In the genomic region with DNA sequence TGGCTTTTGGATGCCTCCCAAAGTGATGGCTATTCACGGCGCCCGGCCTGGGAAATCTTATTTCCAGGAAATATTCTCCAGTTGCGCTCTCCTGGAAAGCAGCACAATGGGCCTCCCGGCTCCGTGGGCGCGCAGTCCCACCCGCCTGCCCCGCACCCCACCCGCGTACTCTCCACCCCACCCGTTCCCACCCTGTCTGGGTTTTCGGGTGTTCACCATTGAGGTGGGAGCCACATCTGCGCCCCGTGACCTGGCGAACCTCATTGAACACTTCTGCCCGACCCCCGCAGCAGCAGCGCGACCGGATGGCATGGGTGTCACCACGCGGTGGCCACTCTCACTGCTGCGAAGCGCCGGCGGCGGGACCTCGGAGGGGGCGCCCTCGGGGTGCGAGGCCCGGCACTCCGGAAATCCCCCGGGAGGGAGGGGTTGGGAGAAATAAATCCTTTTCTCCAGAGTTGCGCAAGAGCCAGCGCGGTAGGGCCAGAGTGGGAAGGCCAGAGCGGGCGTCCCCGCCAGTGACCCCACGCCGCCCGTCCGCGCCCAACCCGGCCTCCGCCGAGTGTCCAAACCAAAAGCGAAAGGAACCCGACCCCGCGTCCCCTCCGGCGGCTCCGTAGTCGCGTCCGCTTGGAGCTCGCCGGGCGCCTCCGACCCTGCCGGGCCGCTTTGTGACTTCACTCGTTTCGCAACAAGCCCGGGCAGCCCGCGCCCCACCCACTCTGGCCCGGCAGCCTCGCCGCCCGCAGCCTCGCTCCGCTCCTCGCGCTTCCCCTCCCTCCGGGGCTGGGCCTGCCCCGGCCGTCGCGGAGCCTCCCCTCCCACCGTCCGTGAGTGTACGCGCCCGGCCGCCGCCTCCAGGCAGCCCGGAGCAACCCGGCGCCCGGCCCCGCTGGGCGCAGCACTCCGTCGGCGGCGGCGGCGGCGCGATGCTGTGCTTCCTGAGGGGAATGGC, we compare ENCODE assay signal across 1 cellular context.
A peak's percentile ranks its signal among the peaks of the same experiment; 100 is the strongest.
TF ChIP-seq lines count a peak whose summit lies in the region.

A gene with protein sequence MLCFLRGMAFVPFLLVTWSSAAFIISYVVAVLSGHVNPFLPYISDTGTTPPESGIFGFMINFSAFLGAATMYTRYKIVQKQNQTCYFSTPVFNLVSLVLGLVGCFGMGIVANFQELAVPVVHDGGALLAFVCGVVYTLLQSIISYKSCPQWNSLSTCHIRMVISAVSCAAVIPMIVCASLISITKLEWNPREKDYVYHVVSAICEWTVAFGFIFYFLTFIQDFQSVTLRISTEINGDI (plus strand): TSS at position 720 of the 955 bp plus-strand sequence. CDS start 210 bp downstream, at position 930.

TF ChIP-seq in K562, 482 proteins besides CTCF, POLR2A, EP300 and RAD21 (continued from another document and continues in another):
- TF ChIP-seq GATAD2A (IDR thresholded peaks at IDR 0.05) (no peak), MXI1 (IDR thresholded peaks at IDR 0.05; ENCODE audit: low read depth, low read length) (no peak), NR2C1 (IDR thresholded peaks at IDR 0.05) (no peak), NR2C1 (tag; IDR thresholded peaks at IDR 0.05) (peak; percentile 67; the same call in 1 of the 2 replicates), ZNF717 (CRISPR knock-in tag; IDR thresholded peaks at IDR 0.05) (no peak), TBL1XR1 (IDR thresholded peaks at IDR 0.05; ENCODE audit: low read length in 2 of 2) (no peak), PHB (CRISPR knock-in tag; IDR thresholded peaks at IDR 0.05) (no peak; the same call in 1 of the 2 replicates), HNRNPK (IDR thresholded peaks at IDR 0.05; ENCODE audit: low read depth, low read length, poor library complexity, severe bottlenecking) (no peak), SRSF9 (IDR thresholded peaks at IDR 0.05; ENCODE audit: borderline replicate concordance, low read depth, low read length) (no peak), GABPB1 (CRISPR knock-in tag; IDR thresholded peaks at IDR 0.05) (no peak), ZKSCAN8 (CRISPR knock-in tag; IDR thresholded peaks at IDR 0.05) (no peak), CEBPG (CRISPR knock-in tag; IDR thresholded peaks at IDR 0.05) (peak; percentile 92), CEBPG (tag; conservative IDR thresholded peaks at IDR 0.05 in 1 of 2, IDR thresholded peaks at IDR 0.05 in 1 of 2) (peak; percentile 97 to 100), COPS2 (conservative IDR thresholded peaks at IDR 0.05) (no peak), ARHGAP35 (IDR thresholded peaks at IDR 0.05; ENCODE audit: partially characterized antibody) (no peak), ZBTB8A (IDR thresholded peaks at IDR 0.05; ENCODE audit: partially characterized antibody) (no peak), ZNF224 (CRISPR knock-in tag; IDR thresholded peaks at IDR 0.05) (no peak), PURB (CRISPR knock-in tag; IDR thresholded peaks at IDR 0.05; ENCODE audit: low read depth) (no peak), ZNF134 (CRISPR knock-in tag; conservative IDR thresholded peaks at IDR 0.05) (no peak), TAF15 (IDR thresholded peaks at IDR 0.05; ENCODE audit: low read depth, low read length) (no peak), ZNF584 (CRISPR knock-in tag; IDR thresholded peaks at IDR 0.05; ENCODE audit: low read depth) (no peak), PHF8 (IDR thresholded peaks at IDR 0.05; ENCODE audit: borderline replicate concordance, low read length) (peak; percentile 81), ZC3H4 (CRISPR knock-in tag; IDR thresholded peaks at IDR 0.05; ENCODE audit: borderline replicate concordance) (no peak; the same call in 1 of the 2 replicates), MEF2D (tag; conservative IDR thresholded peaks at IDR 0.05; ENCODE audit: low read depth) (no peak), POU5F1 (IDR thresholded peaks at IDR 0.05; ENCODE audit: borderline replicate concordance, low read depth, low read length, partially characterized antibody) (no peak), CCNT2 (IDR thresholded peaks at IDR 0.05; ENCODE audit: borderline replicate concordance, extremely low read depth, insufficient read length, low read depth, low read length) (peak; percentile 93), ZNF121 (CRISPR knock-in tag; conservative IDR thresholded peaks at IDR 0.05) (no peak), ZNF232 (CRISPR knock-in tag; IDR thresholded peaks at IDR 0.05) (no peak), ATF1 (CRISPR knock-in tag; IDR thresholded peaks at IDR 0.05) (no peak), ATF1 (tag; IDR thresholded peaks at IDR 0.05) (peak; percentile 86), CC2D1A (IDR thresholded peaks at IDR 0.05) (no peak), U2AF1 (optimal IDR thresholded peaks at IDR 0.05; ENCODE audit: low read depth, low read length) (no peak), ZNF507 (tag; conservative IDR thresholded peaks at IDR 0.05) (no peak), ZNF586 (CRISPR knock-in tag; conservative IDR thresholded peaks at IDR 0.05) (no peak), SMARCC2 (IDR thresholded peaks at IDR 0.05; ENCODE audit: low read depth) (no peak), MBD2 (IDR thresholded peaks at IDR 0.05; ENCODE audit: borderline replicate concordance, low read depth) (peak; percentile 58; the same call in 1 of the 2 replicates), ILF3 (IDR thresholded peaks at IDR 0.05; ENCODE audit: borderline replicate concordance) (no peak; the same call in 1 of the 2 replicates), ZNF347 (CRISPR knock-in tag; IDR thresholded peaks at IDR 0.05; ENCODE audit: low read depth) (no peak)
- TF ChIP-seq, protein P1, sequence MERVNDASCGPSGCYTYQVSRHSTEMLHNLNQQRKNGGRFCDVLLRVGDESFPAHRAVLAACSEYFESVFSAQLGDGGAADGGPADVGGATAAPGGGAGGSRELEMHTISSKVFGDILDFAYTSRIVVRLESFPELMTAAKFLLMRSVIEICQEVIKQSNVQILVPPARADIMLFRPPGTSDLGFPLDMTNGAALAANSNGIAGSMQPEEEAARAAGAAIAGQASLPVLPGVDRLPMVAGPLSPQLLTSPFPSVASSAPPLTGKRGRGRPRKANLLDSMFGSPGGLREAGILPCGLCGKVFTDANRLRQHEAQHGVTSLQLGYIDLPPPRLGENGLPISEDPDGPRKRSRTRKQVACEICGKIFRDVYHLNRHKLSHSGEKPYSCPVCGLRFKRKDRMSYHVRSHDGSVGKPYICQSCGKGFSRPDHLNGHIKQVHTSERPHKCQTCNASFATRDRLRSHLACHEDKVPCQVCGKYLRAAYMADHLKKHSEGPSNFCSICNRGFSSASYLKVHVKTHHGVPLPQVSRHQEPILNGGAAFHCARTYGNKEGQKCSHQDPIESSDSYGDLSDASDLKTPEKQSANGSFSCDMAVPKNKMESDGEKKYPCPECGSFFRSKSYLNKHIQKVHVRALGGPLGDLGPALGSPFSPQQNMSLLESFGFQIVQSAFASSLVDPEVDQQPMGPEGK (CRISPR knock-in tag; IDR thresholded peaks at IDR 0.05; ENCODE audit: borderline replicate concordance), result 0 out of 2 replicates have a peak, but pooled peaks have one; percentile 79
- TF ChIP-seq, protein P2, sequence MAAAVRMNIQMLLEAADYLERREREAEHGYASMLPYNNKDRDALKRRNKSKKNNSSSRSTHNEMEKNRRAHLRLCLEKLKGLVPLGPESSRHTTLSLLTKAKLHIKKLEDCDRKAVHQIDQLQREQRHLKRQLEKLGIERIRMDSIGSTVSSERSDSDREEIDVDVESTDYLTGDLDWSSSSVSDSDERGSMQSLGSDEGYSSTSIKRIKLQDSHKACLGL (CRISPR knock-in tag; IDR thresholded peaks at IDR 0.05; ENCODE audit: borderline replicate concordance, poor library complexity, severe bottlenecking), result no peak
- TF ChIP-seq, protein P3, sequence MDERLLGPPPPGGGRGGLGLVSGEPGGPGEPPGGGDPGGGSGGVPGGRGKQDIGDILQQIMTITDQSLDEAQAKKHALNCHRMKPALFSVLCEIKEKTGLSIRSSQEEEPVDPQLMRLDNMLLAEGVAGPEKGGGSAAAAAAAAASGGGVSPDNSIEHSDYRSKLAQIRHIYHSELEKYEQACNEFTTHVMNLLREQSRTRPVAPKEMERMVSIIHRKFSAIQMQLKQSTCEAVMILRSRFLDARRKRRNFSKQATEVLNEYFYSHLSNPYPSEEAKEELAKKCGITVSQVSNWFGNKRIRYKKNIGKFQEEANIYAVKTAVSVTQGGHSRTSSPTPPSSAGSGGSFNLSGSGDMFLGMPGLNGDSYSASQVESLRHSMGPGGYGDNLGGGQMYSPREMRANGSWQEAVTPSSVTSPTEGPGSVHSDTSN (CRISPR knock-in tag; IDR thresholded peaks at IDR 0.05; ENCODE audit: low read depth), result no peak
- TF ChIP-seq, protein P3 (tag; conservative IDR thresholded peaks at IDR 0.05; ENCODE audit: low read depth), result no peak
- TF ChIP-seq, protein P4, sequence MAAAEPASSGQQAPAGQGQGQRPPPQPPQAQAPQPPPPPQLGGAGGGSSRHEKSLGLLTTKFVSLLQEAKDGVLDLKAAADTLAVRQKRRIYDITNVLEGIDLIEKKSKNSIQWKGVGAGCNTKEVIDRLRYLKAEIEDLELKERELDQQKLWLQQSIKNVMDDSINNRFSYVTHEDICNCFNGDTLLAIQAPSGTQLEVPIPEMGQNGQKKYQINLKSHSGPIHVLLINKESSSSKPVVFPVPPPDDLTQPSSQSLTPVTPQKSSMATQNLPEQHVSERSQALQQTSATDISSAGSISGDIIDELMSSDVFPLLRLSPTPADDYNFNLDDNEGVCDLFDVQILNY (CRISPR knock-in tag; IDR thresholded peaks at IDR 0.05), result no peak
- TF ChIP-seq, protein P5, sequence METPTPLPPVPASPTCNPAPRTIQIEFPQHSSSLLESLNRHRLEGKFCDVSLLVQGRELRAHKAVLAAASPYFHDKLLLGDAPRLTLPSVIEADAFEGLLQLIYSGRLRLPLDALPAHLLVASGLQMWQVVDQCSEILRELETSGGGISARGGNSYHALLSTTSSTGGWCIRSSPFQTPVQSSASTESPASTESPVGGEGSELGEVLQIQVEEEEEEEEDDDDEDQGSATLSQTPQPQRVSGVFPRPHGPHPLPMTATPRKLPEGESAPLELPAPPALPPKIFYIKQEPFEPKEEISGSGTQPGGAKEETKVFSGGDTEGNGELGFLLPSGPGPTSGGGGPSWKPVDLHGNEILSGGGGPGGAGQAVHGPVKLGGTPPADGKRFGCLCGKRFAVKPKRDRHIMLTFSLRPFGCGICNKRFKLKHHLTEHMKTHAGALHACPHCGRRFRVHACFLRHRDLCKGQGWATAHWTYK (CRISPR knock-in tag; IDR thresholded peaks at IDR 0.05), result 0 out of 2 replicates have a peak, but pooled peaks have one; percentile 42
- TF ChIP-seq, protein P6, sequence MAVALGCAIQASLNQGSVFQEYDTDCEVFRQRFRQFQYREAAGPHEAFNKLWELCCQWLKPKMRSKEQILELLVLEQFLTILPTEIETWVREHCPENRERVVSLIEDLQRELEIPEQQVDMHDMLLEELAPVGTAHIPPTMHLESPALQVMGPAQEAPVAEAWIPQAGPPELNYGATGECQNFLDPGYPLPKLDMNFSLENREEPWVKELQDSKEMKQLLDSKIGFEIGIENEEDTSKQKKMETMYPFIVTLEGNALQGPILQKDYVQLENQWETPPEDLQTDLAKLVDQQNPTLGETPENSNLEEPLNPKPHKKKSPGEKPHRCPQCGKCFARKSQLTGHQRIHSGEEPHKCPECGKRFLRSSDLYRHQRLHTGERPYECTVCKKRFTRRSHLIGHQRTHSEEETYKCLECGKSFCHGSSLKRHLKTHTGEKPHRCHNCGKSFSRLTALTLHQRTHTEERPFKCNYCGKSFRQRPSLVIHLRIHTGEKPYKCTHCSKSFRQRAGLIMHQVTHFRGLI (CRISPR knock-in tag; IDR thresholded peaks at IDR 0.05), result 0 out of 2 replicates have a peak, but pooled peaks have one; percentile 66
- TF ChIP-seq, protein P7, sequence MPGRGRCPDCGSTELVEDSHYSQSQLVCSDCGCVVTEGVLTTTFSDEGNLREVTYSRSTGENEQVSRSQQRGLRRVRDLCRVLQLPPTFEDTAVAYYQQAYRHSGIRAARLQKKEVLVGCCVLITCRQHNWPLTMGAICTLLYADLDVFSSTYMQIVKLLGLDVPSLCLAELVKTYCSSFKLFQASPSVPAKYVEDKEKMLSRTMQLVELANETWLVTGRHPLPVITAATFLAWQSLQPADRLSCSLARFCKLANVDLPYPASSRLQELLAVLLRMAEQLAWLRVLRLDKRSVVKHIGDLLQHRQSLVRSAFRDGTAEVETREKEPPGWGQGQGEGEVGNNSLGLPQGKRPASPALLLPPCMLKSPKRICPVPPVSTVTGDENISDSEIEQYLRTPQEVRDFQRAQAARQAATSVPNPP (IDR thresholded peaks at IDR 0.05; ENCODE audit: borderline replicate concordance, insufficient read depth, insufficient read length), result no peak
- TF ChIP-seq, protein P8, sequence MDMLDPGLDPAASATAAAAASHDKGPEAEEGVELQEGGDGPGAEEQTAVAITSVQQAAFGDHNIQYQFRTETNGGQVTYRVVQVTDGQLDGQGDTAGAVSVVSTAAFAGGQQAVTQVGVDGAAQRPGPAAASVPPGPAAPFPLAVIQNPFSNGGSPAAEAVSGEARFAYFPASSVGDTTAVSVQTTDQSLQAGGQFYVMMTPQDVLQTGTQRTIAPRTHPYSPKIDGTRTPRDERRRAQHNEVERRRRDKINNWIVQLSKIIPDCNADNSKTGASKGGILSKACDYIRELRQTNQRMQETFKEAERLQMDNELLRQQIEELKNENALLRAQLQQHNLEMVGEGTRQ (CRISPR knock-in tag; IDR thresholded peaks at IDR 0.05), result no peak
- TF ChIP-seq, protein P9, sequence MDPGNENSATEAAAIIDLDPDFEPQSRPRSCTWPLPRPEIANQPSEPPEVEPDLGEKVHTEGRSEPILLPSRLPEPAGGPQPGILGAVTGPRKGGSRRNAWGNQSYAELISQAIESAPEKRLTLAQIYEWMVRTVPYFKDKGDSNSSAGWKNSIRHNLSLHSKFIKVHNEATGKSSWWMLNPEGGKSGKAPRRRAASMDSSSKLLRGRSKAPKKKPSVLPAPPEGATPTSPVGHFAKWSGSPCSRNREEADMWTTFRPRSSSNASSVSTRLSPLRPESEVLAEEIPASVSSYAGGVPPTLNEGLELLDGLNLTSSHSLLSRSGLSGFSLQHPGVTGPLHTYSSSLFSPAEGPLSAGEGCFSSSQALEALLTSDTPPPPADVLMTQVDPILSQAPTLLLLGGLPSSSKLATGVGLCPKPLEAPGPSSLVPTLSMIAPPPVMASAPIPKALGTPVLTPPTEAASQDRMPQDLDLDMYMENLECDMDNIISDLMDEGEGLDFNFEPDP (CRISPR knock-in tag; IDR thresholded peaks at IDR 0.05), result no peak
- TF ChIP-seq, protein P10, sequence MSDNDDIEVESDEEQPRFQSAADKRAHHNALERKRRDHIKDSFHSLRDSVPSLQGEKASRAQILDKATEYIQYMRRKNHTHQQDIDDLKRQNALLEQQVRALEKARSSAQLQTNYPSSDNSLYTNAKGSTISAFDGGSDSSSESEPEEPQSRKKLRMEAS (CRISPR knock-in tag; IDR thresholded peaks at IDR 0.05), result peak; percentile 67
- TF ChIP-seq, protein P11, sequence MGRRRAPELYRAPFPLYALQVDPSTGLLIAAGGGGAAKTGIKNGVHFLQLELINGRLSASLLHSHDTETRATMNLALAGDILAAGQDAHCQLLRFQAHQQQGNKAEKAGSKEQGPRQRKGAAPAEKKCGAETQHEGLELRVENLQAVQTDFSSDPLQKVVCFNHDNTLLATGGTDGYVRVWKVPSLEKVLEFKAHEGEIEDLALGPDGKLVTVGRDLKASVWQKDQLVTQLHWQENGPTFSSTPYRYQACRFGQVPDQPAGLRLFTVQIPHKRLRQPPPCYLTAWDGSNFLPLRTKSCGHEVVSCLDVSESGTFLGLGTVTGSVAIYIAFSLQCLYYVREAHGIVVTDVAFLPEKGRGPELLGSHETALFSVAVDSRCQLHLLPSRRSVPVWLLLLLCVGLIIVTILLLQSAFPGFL (CRISPR knock-in tag; IDR thresholded peaks at IDR 0.05), result no peak
